Comparison of ENCODE assay signal across 28 cellular contexts in genomic region chr4:89664521-89664920, GRCh38.
"Had no signal": no experiment of that assay in that cellular context is flagged by ENCODE, and none has a peak within 500 bp of the region (broad histone marks: within the 10 kb centered on the region; RNA-seq: fewer than 3 reads in every experiment).

No MANE protein-coding gene starts in this region.

- H3K27ac Mint-ChIP-seq: immature natural killer cell; memory B cell; naive thymus-derived CD4-positive, alpha-beta T cell; natural killer cell treated with Interleukin-12 subunit alpha and Interleukin-12 subunit beta and Interleukin-15 and Interleukin-18, amount 100 ng/mL, for 72 hours; stimulated activated effector memory CD8-positive, alpha-beta T cell treated with anti-CD3 and anti-CD28 coated beads, Interleukin-12 subunit alpha, Interleukin-12 subunit beta, amount 100 ng/mL, for 72 hours; stimulated activated naive CD8-positive, alpha-beta T cell treated with anti-CD3 and anti-CD28 coated beads, Interleukin-15, Interleukin-2, amounts not matched to agents 100 ng/mL and 50 ng/mL, for 24 hours had no signal

- DNase-seq: hippocampal formation; immature natural killer cell; left ventricle myocardium inferior; midbrain; mucosa of descending colon; naive thymus-derived CD4-positive, alpha-beta T cell; pancreas; posterior cingulate gyrus; retina; right cardiac atrium; spleen; stimulated activated CD4-positive, alpha-beta T cell treated with anti-CD3 and anti-CD28 coated beads, Interleukin-4, amount 100 ng/mL, for 24 hours; stimulated activated naive CD4-positive, alpha-beta T cell; tibial artery; trophoblast cell; upper lobe of right lung had no signal

- H3K27ac ChIP-seq: left ventricle myocardium inferior, pancreas, prostate gland, skin epidermis, spleen, suprapubic skin, thoracic aorta, tibial artery, upper lobe of right lung had no signal

- H3K9me3 ChIP-seq: mucosa of descending colon, pancreas, prostate gland, spleen, suprapubic skin, thoracic aorta, tibial artery, upper lobe of right lung had no signal

- H3K36me3 ChIP-seq: left ventricle myocardium inferior, pancreas, prostate gland, spleen, suprapubic skin, thoracic aorta, tibial artery, upper lobe of right lung had no signal

- H3K36me3 Mint-ChIP-seq: immature natural killer cell; memory B cell; naive thymus-derived CD4-positive, alpha-beta T cell; natural killer cell treated with Interleukin-12 subunit alpha and Interleukin-12 subunit beta and Interleukin-15 and Interleukin-18, amount 100 ng/mL, for 72 hours; stimulated activated effector memory CD8-positive, alpha-beta T cell treated with anti-CD3 and anti-CD28 coated beads, Interleukin-12 subunit alpha, Interleukin-12 subunit beta, amount 100 ng/mL, for 72 hours had no signal

- H3K4me3 ChIP-seq: left ventricle myocardium inferior, lung, mucosa of descending colon, pancreas, prostate gland, skin epidermis, spleen, suprapubic skin, thoracic aorta, tibial artery, upper lobe of right lung had no signal

- ATAC-seq: mucosa of descending colon; naive thymus-derived CD4-positive, alpha-beta T cell; natural killer cell treated with Interleukin-12 subunit alpha and Interleukin-12 subunit beta and Interleukin-15 and Interleukin-18, amount 100 ng/mL, for 72 hours; pancreas; right cardiac atrium; sciatic nerve; stimulated activated effector memory CD8-positive, alpha-beta T cell treated with anti-CD3 and anti-CD28 coated beads, Interleukin-12 subunit alpha, Interleukin-12 subunit beta, amount 100 ng/mL, for 72 hours; upper lobe of right lung had no signal

- H3K4me3 Mint-ChIP-seq: immature natural killer cell; memory B cell; naive thymus-derived CD4-positive, alpha-beta T cell; natural killer cell treated with Interleukin-12 subunit alpha and Interleukin-12 subunit beta and Interleukin-15 and Interleukin-18, amount 100 ng/mL, for 72 hours; stimulated activated effector memory CD8-positive, alpha-beta T cell treated with anti-CD3 and anti-CD28 coated beads, Interleukin-12 subunit alpha, Interleukin-12 subunit beta, amount 100 ng/mL, for 72 hours; stimulated activated naive CD8-positive, alpha-beta T cell treated with anti-CD3 and anti-CD28 coated beads, Interleukin-15, Interleukin-2, amounts not matched to agents 100 ng/mL and 50 ng/mL, for 24 hours had no signal

- H3K4me1 ChIP-seq: pancreas, prostate gland, spleen, suprapubic skin, tibial artery, upper lobe of right lung had no signal

- H3K4me1 Mint-ChIP-seq: immature natural killer cell; memory B cell; naive thymus-derived CD4-positive, alpha-beta T cell; stimulated activated effector memory CD8-positive, alpha-beta T cell treated with anti-CD3 and anti-CD28 coated beads, Interleukin-12 subunit alpha, Interleukin-12 subunit beta, amount 100 ng/mL, for 72 hours had no signal

- FAIRE-seq: islet of Langerhans, pancreas, urothelium cell line had no signal

- H3K27me3 ChIP-seq: pancreas, spleen, suprapubic skin, tibial artery, upper lobe of right lung had no signal

- H3K9me3 Mint-ChIP-seq: immature natural killer cell; naive thymus-derived CD4-positive, alpha-beta T cell; natural killer cell treated with Interleukin-12 subunit alpha and Interleukin-12 subunit beta and Interleukin-15 and Interleukin-18, amount 100 ng/mL, for 72 hours; stimulated activated effector memory CD8-positive, alpha-beta T cell treated with anti-CD3 and anti-CD28 coated beads, Interleukin-12 subunit alpha, Interleukin-12 subunit beta, amount 100 ng/mL, for 72 hours; stimulated activated naive CD8-positive, alpha-beta T cell treated with anti-CD3 and anti-CD28 coated beads, Interleukin-15, Interleukin-2, amounts not matched to agents 100 ng/mL and 50 ng/mL, for 24 hours had no signal
